8 cellular contexts compared by ENCODE assay signal in genomic region chr1:211260161-211261107, GRCh38. TPM values are rescaled to one million over a fixed set of nuclear protein-coding genes. Genes with fewer than 3 reads are reported as not detected.
DNase-seq lines count a peak whose midpoint lies in the region; ATAC-seq and TF ChIP-seq lines count a peak whose summit lies in the region.

No MANE protein-coding gene starts in this region.

- DNase-seq in AG10803 (ENCODE audit: low read depth), result peak; percentile 78
- peak; percentile 37 for DNase-seq in NCI-H510A (lab: John Stamatoyannopoulos, UW)
- DNase-seq in activated CD4-positive, alpha-beta T cell treated with anti-CD3 and anti-CD28 coated beads for 48 hours, result peak; percentile 81
- peak; percentile 87 for DNase-seq in coronary artery (ENCODE audit: low spot score)
- DNase-seq in left lobe of liver (ENCODE audit: low spot score), result peak; percentile 94
- peak; percentile 70 to 72 for DNase-seq in stimulated activated CD4-positive, alpha-beta T cell treated with anti-CD3 and anti-CD28 coated beads, Interleukin-2, amount 100 ng/mL, for 24 hours

- peak overlapping the region; percentile 90 for H3K4me3 ChIP-seq in AG10803 (ENCODE audit: low read length)
- peak overlapping the region; percentile 99 for H3K4me3 ChIP-seq in coronary artery

- peak overlapping the region; percentile 94 to 100 for H3K27ac ChIP-seq in coronary artery

- TF ChIP-seq CTCF in AG10803 (conservative IDR thresholded peaks at IDR 0.05; ENCODE audit: low read length), result no peak
- TF ChIP-seq CTCF in coronary artery (IDR thresholded peaks at IDR 0.05), result no peak

- peak; percentile 47 for ATAC-seq in GM18909 (IDR thresholded peaks at IDR 0.05; ENCODE audit: poor library complexity, unreplicated experiment)
- peak; percentile 40 for ATAC-seq in HG03175 (IDR thresholded peaks at IDR 0.05; ENCODE audit: unreplicated experiment)
- ATAC-seq in left lobe of liver, result peak; percentile 58

RNA-seq across cellular contexts. Expression of gene RCOR3, which starts 1.3 kb away (rescaled TPM):
- 22.2 TPM for total RNA-seq in left lobe of liver

Comparison
In these comparisons a context has a peak if more than half of its experiments do, and no peak if none do; other contexts are left out.
1. Peak in every context shown above with its lines: DNase-seq, ATAC-seq, H3K4me3 ChIP-seq and H3K27ac ChIP-seq.
2. DNase-seq: peak in every context shown above with its lines; median percentile 94 in left lobe of liver; 87 in coronary artery; 81 in activated CD4-positive, alpha-beta T cell treated with anti-CD3 and anti-CD28 coated beads for 48 hours; 78 in AG10803; 71 in stimulated activated CD4-positive, alpha-beta T cell treated with anti-CD3 and anti-CD28 coated beads, Interleukin-2, amount 100 ng/mL, for 24 hours; 37 in NCI-H510A.